In genomic region chr1:109802136-109802900, GRCh38 we compare ENCODE assay signal across 8 cellular contexts. TPM values are rescaled to one million over a fixed set of nuclear protein-coding genes. Genes with fewer than 3 reads are reported as not detected.
A peak's percentile ranks its signal among the peaks of the same experiment; 100 is the strongest.
DNase-seq lines count a peak whose midpoint lies in the region; ATAC-seq and TF ChIP-seq lines count a peak whose summit lies in the region.
"Had no signal": no experiment of that assay in that cellular context is flagged by ENCODE, and none has a peak within 500 bp of the region (broad histone marks: within the 10 kb centered on the region; RNA-seq: fewer than 3 reads in every experiment).

No MANE protein-coding gene starts in this region.

- intact Hi-C loops in mucosa of descending colon (cut with DNase I, micrococcal nuclease), result no loop called here

- DNase-seq in mucosa of descending colon (peak in 1 of 3 donors; percentile 4), suprapubic skin (ENCODE audit: low spot score in 2 of 2) (peak in 1 of 2 donors; percentile 73), DMS53 (lab: John Stamatoyannopoulos, UW) (no peak), GM10248 (ENCODE audit: extremely low spot score) (no peak)

- no peak for TF ChIP-seq EP300 in suprapubic skin (IDR thresholded peaks at IDR 0.05)

- H3K27me3 Mint-ChIP-seq in activated naive CD4-positive, alpha-beta T cell treated with anti-CD3 and anti-CD28 coated beads, Interleukin-2, amount 50 U/mL, for 24 hours, result no peaks in the 10 kb centered on the region

- H3K27ac ChIP-seq in suprapubic skin, result peak overlapping the region; percentile 45

- H3K9me3 ChIP-seq in mucosa of descending colon (no peaks in the 10 kb centered on the region), suprapubic skin (no peaks in the 10 kb centered on the region)

- H3K4me3 ChIP-seq in mucosa of descending colon (no peak overlapping the region), suprapubic skin (no peak overlapping the region)

- 83% methylated on average over 15 of the region's 17 CpGs for WGBS in suprapubic skin

- H3K4me1 Mint-ChIP-seq in activated naive CD4-positive, alpha-beta T cell treated with anti-CD3 and anti-CD28 coated beads, Interleukin-2, amount 50 U/mL, for 24 hours, result peaks cover 73% of the 10 kb centered on the region

- peak overlapping the region; percentile 53 for H3K4me3 Mint-ChIP-seq in activated naive CD4-positive, alpha-beta T cell treated with anti-CD3 and anti-CD28 coated beads, Interleukin-2, amount 50 U/mL, for 24 hours

- no peaks in the 10 kb centered on the region for H3K27me3 ChIP-seq in suprapubic skin

- H3K4me1 ChIP-seq in mucosa of descending colon (ENCODE audit: low read depth) (peaks cover 4% of the 10 kb centered on the region), suprapubic skin (peaks cover 31% of the 10 kb centered on the region)

- ATAC-seq in activated CD4-positive, CD25-positive, alpha-beta regulatory T cell treated with anti-CD3 and anti-CD28 coated beads, Interleukin-2, amount 50 U/mL, for 24 hours, result peak; percentile 79 to 81
- peak; percentile 49 for ATAC-seq in mucosa of descending colon
- no peak for ATAC-seq in GM19035 (IDR thresholded peaks at IDR 0.05; ENCODE audit: unreplicated experiment)

- no peaks in the 10 kb centered on the region for H3K36me3 Mint-ChIP-seq in activated naive CD4-positive, alpha-beta T cell treated with anti-CD3 and anti-CD28 coated beads, Interleukin-2, amount 50 U/mL, for 24 hours

- TF ChIP-seq POLR2A in suprapubic skin (IDR thresholded peaks at IDR 0.05), result no peak

- H3K36me3 ChIP-seq in mucosa of descending colon (ENCODE audit: low read depth), result no peaks in the 10 kb centered on the region
- no peaks in the 10 kb centered on the region for H3K36me3 ChIP-seq in suprapubic skin

- TF ChIP-seq CTCF in mucosa of descending colon (IDR thresholded peaks at IDR 0.05) (no peak), suprapubic skin (IDR thresholded peaks at IDR 0.05) (no peak), GM10248 (IDR thresholded peaks at IDR 0.05; ENCODE audit: control extremely low read depth, extremely low read depth, low read depth, missing control alignments) (no peak)

- no peaks in the 10 kb centered on the region for H3K9me3 Mint-ChIP-seq in activated naive CD4-positive, alpha-beta T cell treated with anti-CD3 and anti-CD28 coated beads, Interleukin-2, amount 50 U/mL, for 24 hours

- POLR2A ChIA-PET in GM10248 (lab: Yijun Ruan, JAX), result no interaction called here

- peak overlapping the region; percentile 75 for H3K27ac Mint-ChIP-seq in activated naive CD4-positive, alpha-beta T cell treated with anti-CD3 and anti-CD28 coated beads, Interleukin-2, amount 50 U/mL, for 24 hours

- CTCF ChIA-PET in GM10248 (lab: Yijun Ruan, JAX), result interaction anchor here (1.4 to 2.8 kb wide), 4 partner anchors 11 to 179 kb away, joined by 5 to 18 read pairs (median 14); no protein-coding TSS in a partner anchor

RNA-seq across cellular contexts. Expression of gene EPS8L3, which starts 38.6 kb away (rescaled TPM):
- total RNA-seq in mucosa of descending colon (100 to 1,000 TPM; 211 to 539 (median 356) TPM), suprapubic skin (not detected)
- total RNA-seq: T-helper 1 cell treated with Interleukin-12 subunit alpha and Interleukin-12 subunit beta and Interleukin-4 antibody, amounts not matched to agents 30 ng/mL and 1 ng/mL, for 36 hours had no signal

Comparison
In these comparisons a context has a peak if more than half of its experiments do, and no peak if none do; other contexts are left out.
1. RNA of gene EPS8L3, which starts 38.6 kb away (total RNA-seq): 211 to 539 TPM in mucosa of descending colon; not detected in suprapubic skin; every median in the first group is over 100 times any median in the second.